In genomic region chr14:68355415-68355814, GRCh38 we compare ENCODE assay signal across 35 cellular contexts.
"Had no signal": no experiment of that assay in that cellular context is flagged by ENCODE, and none has a peak within 500 bp of the region (broad histone marks: within the 10 kb centered on the region; RNA-seq: fewer than 3 reads in every experiment).

No MANE protein-coding gene starts in this region.

- H3K4me3 ChIP-seq: MG63 had no signal

- DNase-seq: Karpas-422, Kasumi-1, MG63, MM.1S, MV-4-11, NCI-H1048, NCI-H1092, NCI-H1092 treated with DMSO at 0.1 percent for 48 hours, NCI-H1105, NCI-H1105 treated with DMSO at 0.1 percent for 48 hours, NCI-H1417, NCI-H1417 treated with DMSO at 0.1 percent for 48 hours, NCI-H1436, NCI-H1436 treated with DMSO at 0.1 percent for 48 hours, NCI-H146, NCI-H1694, NCI-H1694 treated with DMSO at 0.1 percent for 48 hours, NCI-H187, NCI-H187 treated with DMSO at 0.1 percent for 48 hours, NCI-H1930, NCI-H2029, NCI-H2029 treated with DMSO at 0.1 percent for 48 hours, NCI-H2081, NCI-H2081 treated with DMSO at 0.1 percent for 48 hours, NCI-H2107, NCI-H2171, NCI-H2171 treated with DMSO at 0.1 percent for 48 hours, NCI-H2227 treated with DMSO at 0.1 percent for 48 hours, NCI-H226, NCI-H345, NCI-H446, NCI-H446 treated with DMSO at 0.1 percent for 48 hours, NCI-H510A, NCI-H510A treated with DMSO at 0.1 percent for 48 hours, NCI-H524 had no signal

- H3K36me3 ChIP-seq: MG63 had no signal

- H3K27me3 ChIP-seq: MG63 had no signal

- H3K9me3 ChIP-seq: MG63 had no signal
